ENCODE assay signal across 1 cellular context in genomic region chr11:705646-706438, GRCh38.
TF ChIP-seq lines count a peak whose summit lies in the region.

Gene EPS8L2 (plus strand): TSS chr11:706231. CDS start chr11:709408, 3,177 bp downstream.

TF ChIP-seq in HepG2, 621 proteins besides CTCF, POLR2A, EP300 and RAD21 (continued from another document and continues in another):
- TF ChIP-seq, protein P1, sequence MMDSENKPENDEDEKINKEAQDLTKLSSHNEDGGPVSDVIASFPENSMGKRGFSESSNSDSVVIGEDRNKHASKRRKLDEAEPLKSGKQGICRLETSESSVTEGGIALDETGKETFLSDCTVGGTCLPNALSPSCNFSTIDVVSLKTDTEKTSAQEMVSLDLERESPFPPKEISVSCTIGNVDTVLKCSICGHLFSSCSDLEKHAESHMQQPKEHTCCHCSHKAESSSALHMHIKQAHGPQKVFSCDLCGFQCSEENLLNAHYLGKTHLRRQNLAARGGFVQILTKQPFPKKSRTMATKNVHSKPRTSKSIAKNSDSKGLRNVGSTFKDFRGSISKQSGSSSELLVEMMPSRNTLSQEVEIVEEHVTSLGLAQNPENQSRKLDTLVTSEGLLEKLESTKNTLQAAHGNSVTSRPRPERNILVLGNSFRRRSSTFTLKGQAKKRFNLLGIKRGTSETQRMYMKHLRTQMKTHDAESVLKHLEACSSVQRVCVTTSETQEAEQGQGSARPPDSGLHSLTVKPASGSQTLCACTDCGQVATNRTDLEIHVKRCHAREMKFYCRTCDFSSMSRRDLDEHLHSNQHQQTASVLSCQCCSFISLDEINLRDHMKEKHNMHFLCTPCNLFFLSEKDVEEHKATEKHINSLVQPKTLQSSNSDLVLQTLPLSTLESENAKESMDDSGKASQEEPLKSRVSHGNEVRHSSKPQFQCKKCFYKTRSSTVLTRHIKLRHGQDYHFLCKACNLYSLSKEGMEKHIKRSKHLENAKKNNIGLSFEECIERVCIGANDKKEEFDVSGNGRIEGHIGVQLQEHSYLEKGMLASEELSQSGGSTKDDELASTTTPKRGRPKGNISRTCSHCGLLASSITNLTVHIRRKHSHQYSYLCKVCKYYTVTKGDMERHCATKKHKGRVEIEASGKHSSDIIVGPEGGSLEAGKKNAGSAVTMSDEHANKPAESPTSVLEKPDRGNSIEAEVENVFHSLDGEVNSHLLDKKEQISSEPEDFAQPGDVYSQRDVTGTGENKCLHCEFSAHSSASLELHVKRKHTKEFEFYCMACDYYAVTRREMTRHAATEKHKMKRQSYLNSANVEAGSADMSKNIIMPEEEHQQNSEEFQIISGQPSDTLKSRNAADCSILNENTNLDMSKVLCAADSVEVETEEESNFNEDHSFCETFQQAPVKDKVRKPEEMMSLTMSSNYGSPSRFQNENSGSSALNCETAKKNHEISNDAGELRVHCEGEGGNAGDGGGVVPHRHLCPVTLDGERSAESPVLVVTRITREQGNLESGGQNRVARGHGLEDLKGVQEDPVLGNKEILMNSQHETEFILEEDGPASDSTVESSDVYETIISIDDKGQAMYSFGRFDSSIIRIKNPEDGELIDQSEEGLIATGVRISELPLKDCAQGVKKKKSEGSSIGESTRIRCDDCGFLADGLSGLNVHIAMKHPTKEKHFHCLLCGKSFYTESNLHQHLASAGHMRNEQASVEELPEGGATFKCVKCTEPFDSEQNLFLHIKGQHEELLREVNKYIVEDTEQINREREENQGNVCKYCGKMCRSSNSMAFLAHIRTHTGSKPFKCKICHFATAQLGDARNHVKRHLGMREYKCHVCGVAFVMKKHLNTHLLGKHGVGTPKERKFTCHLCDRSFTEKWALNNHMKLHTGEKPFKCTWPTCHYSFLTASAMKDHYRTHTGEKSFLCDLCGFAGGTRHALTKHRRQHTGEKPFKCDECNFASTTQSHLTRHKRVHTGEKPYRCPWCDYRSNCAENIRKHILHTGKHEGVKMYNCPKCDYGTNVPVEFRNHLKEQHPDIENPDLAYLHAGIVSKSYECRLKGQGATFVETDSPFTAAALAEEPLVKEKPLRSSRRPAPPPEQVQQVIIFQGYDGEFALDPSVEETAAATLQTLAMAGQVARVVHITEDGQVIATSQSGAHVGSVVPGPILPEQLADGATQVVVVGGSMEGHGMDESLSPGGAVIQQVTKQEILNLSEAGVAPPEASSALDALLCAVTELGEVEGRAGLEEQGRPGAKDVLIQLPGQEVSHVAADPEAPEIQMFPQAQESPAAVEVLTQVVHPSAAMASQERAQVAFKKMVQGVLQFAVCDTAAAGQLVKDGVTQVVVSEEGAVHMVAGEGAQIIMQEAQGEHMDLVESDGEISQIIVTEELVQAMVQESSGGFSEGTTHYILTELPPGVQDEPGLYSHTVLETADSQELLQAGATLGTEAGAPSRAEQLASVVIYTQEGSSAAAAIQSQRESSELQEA (CRISPR knock-in tag; IDR thresholded peaks at IDR 0.05; ENCODE audit: not compliant biosample characterization), result no peak
- TF ChIP-seq ZNF782 (CRISPR knock-in tag; IDR thresholded peaks at IDR 0.05; ENCODE audit: borderline replicate concordance) (no peak), ZNF724P (CRISPR knock-in tag; IDR thresholded peaks at IDR 0.05; ENCODE audit: borderline replicate concordance) (no peak), ZNF674 (CRISPR knock-in tag; IDR thresholded peaks at IDR 0.05; ENCODE audit: low read depth) (no peak), ZNF101 (CRISPR knock-in tag; IDR thresholded peaks at IDR 0.05; ENCODE audit: borderline replicate concordance, low read depth) (no peak), ZNF530 (CRISPR knock-in tag; IDR thresholded peaks at IDR 0.05; ENCODE audit: low read depth) (no peak), HNRNPUL1 (IDR thresholded peaks at IDR 0.05; ENCODE audit: low read depth, low read length) (no peak), TFE3 (CRISPR knock-in tag; IDR thresholded peaks at IDR 0.05) (no peak), RBAK (CRISPR knock-in tag; IDR thresholded peaks at IDR 0.05) (no peak), ZNF33A (CRISPR knock-in tag; IDR thresholded peaks at IDR 0.05; ENCODE audit: borderline replicate concordance) (no peak), AKNA (CRISPR knock-in tag; IDR thresholded peaks at IDR 0.05; ENCODE audit: borderline replicate concordance) (no peak), CREB1 (IDR thresholded peaks at IDR 0.05) (no peak), CREB1 (CRISPR knock-in tag; IDR thresholded peaks at IDR 0.05) (no peak), ZNF275 (CRISPR knock-in tag; IDR thresholded peaks at IDR 0.05; ENCODE audit: borderline replicate concordance) (no peak), ARNT2 (CRISPR knock-in tag; IDR thresholded peaks at IDR 0.05; ENCODE audit: low read depth) (no peak), POGZ (CRISPR knock-in tag; IDR thresholded peaks at IDR 0.05) (no peak), ZNF644 (CRISPR knock-in tag; IDR thresholded peaks at IDR 0.05; ENCODE audit: low read depth) (no peak), FOXO4 (CRISPR knock-in tag; conservative IDR thresholded peaks at IDR 0.05) (no peak), JUNB (CRISPR knock-in tag; IDR thresholded peaks at IDR 0.05; ENCODE audit: borderline replicate concordance) (no peak), TGIF2 (CRISPR knock-in tag; IDR thresholded peaks at IDR 0.05) (no peak), TIGD3 (CRISPR knock-in tag; IDR thresholded peaks at IDR 0.05; ENCODE audit: borderline replicate concordance) (no peak), RARA (CRISPR knock-in tag; IDR thresholded peaks at IDR 0.05) (no peak), KDM2A (CRISPR knock-in tag; IDR thresholded peaks at IDR 0.05; ENCODE audit: borderline replicate concordance, low read depth) (peak; percentile 69), ZNF274 (CRISPR knock-in tag; IDR thresholded peaks at IDR 0.05) (no peak), HHEX (CRISPR knock-in tag; IDR thresholded peaks at IDR 0.05) (no peak)
- TF ChIP-seq, protein P2, sequence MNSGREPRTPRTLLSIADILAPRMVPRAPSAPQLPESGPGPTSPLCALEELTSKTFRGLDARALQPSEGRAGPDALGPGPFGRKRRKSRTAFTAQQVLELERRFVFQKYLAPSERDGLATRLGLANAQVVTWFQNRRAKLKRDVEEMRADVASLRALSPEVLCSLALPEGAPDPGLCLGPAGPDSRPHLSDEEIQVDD (CRISPR knock-in tag; IDR thresholded peaks at IDR 0.05; ENCODE audit: borderline replicate concordance), result no peak
- TF ChIP-seq, protein P3, sequence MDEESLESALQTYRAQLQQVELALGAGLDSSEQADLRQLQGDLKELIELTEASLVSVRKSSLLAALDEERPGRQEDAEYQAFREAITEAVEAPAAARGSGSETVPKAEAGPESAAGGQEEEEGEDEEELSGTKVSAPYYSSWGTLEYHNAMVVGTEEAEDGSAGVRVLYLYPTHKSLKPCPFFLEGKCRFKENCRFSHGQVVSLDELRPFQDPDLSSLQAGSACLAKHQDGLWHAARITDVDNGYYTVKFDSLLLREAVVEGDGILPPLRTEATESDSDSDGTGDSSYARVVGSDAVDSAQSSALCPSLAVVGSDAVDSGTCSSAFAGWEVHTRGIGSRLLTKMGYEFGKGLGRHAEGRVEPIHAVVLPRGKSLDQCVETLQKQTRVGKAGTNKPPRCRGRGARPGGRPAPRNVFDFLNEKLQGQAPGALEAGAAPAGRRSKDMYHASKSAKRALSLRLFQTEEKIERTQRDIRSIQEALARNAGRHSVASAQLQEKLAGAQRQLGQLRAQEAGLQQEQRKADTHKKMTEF (CRISPR knock-in tag; IDR thresholded peaks at IDR 0.05), result no peak
- TF ChIP-seq, protein P4, sequence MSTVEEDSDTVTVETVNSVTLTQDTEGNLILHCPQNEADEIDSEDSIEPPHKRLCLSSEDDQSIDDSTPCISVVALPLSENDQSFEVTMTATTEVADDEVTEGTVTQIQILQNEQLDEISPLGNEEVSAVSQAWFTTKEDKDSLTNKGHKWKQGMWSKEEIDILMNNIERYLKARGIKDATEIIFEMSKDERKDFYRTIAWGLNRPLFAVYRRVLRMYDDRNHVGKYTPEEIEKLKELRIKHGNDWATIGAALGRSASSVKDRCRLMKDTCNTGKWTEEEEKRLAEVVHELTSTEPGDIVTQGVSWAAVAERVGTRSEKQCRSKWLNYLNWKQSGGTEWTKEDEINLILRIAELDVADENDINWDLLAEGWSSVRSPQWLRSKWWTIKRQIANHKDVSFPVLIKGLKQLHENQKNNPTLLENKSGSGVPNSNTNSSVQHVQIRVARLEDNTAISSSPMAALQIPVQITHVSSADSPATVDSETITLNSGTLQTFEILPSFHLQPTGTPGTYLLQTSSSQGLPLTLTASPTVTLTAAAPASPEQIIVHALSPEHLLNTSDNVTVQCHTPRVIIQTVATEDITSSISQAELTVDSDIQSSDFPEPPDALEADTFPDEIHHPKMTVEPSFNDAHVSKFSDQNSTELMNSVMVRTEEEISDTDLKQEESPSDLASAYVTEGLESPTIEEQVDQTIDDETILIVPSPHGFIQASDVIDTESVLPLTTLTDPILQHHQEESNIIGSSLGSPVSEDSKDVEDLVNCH (CRISPR knock-in tag; IDR thresholded peaks at IDR 0.05), result no peak
- TF ChIP-seq, protein P5, sequence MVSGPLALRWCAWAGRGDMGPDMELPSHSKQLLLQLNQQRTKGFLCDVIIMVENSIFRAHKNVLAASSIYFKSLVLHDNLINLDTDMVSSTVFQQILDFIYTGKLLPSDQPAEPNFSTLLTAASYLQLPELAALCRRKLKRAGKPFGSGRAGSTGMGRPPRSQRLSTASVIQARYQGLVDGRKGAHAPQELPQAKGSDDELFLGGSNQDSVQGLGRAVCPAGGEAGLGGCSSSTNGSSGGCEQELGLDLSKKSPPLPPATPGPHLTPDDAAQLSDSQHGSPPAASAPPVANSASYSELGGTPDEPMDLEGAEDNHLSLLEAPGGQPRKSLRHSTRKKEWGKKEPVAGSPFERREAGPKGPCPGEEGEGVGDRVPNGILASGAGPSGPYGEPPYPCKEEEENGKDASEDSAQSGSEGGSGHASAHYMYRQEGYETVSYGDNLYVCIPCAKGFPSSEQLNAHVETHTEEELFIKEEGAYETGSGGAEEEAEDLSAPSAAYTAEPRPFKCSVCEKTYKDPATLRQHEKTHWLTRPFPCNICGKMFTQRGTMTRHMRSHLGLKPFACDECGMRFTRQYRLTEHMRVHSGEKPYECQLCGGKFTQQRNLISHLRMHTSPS (CRISPR knock-in tag; IDR thresholded peaks at IDR 0.05; ENCODE audit: low read depth), result no peak
